13 cellular contexts compared by ENCODE assay signal in the genomic region with DNA sequence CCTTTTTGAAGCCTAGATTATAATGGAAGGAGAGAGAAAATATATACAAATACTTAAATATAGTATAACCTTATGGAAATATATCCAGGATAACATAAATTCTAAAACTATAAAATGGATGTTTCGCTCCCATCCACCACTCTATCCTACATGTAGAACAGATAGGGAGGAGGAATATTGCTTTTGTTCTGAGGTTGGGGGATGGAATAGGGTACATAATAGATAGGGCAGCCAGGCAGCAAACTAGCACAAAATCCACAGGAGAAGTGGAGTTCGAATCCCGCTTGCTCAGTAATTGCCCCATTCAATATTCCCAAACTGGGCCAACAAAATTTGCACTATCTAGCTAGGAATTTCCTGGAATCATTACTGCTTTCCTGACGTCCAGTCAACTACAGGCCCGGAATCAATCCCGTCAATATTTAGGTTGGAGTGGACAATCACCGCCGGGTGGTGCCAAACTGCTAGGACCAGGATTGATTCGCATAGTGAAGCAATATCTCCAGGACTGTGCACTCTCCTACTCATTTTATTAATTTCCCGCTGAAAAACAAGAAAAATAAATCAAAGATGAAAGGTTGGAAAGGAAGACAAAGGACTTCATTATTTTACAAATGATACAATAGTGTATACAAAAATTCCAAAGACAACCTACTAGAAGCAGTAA. TPM values are rescaled to one million over a fixed set of nuclear protein-coding genes. Genes with fewer than 3 reads are reported as not detected.
DNase-seq lines count a peak whose midpoint lies in the region; ATAC-seq, FAIRE-seq and TF ChIP-seq lines count a peak whose summit lies in the region.
"Had no signal": no experiment of that assay in that cellular context is flagged by ENCODE, and none has a peak within 500 bp of the region (broad histone marks: within the 10 kb centered on the region; RNA-seq: fewer than 3 reads in every experiment).

No MANE protein-coding gene starts in this region.

- H3K4me3 ChIP-seq in HAP-1 (no peak overlapping the region), Peyer's patch (no peak overlapping the region), fibroblast of mammary gland (ENCODE audit: control insufficient read depth, low read depth, low read length) (no peak overlapping the region), pancreas (no peak overlapping the region)

- H3K27ac ChIP-seq in Peyer's patch: no peak overlapping the region
- no peak overlapping the region for H3K27ac ChIP-seq in pancreas

- H3K9me3 ChIP-seq in HAP-1 (no peaks in the 10 kb centered on the region; the same call in 1 of the 2 replicates), Peyer's patch (no peaks in the 10 kb centered on the region), pancreas (no peaks in the 10 kb centered on the region)

- H3K27me3 ChIP-seq in HAP-1 (ENCODE audit: low read depth) (no peaks in the 10 kb centered on the region), Peyer's patch (no peaks in the 10 kb centered on the region), pancreas (no peaks in the 10 kb centered on the region)

- H3K4me1 ChIP-seq in HAP-1: peaks cover 26% of the 10 kb centered on the region
- peaks cover 0 to 9% (median 0%) of the 10 kb centered on the region in 4 donors for H3K4me1 ChIP-seq in Peyer's patch
- no peaks in the 10 kb centered on the region for H3K4me1 ChIP-seq in pancreas

- ATAC-seq in pancreas (peak; percentile 76 to 95 (median 90)), HG03521 (IDR thresholded peaks at IDR 0.05; ENCODE audit: unreplicated experiment) (no peak), HG02798 (IDR thresholded peaks at IDR 0.05; ENCODE audit: poor library complexity, unreplicated experiment) (no peak)

- WGBS in pancreas, 2 donors: 33 to 38% methylated on average over 10 of the region's 10 CpGs

- H3K36me3 ChIP-seq in HAP-1 (replicated peaks) (no peaks in the 10 kb centered on the region), Peyer's patch (no peaks in the 10 kb centered on the region), pancreas (no peaks in the 10 kb centered on the region)

- peak; percentile 47 to 70 for DNase-seq in HAP-1 (ENCODE audit: low spot score in 2 of 2)
- DNase-seq in Peyer's patch: peak in 2 of 3 donors; percentile 74 to 77
- DNase-seq in fibroblast of mammary gland (ENCODE audit: low read depth): peak; percentile 46
- DNase-seq in pancreas: peak in 5 of 6 donors; percentile 20 to 67 (median 30)
- no peak for DNase-seq in stimulated activated CD4-positive, alpha-beta T cell treated with anti-CD3 and anti-CD28 coated beads, Interleukin-12 subunit alpha, Interleukin-12 subunit beta, amount 100 ng/mL, for 4 hours
- no peak for DNase-seq in T-helper 1 cell
- DNase-seq: activated T-cell treated with anti-CD3 and anti-CD28 coated beads for 4 hours; anterior cingulate cortex; NCI-H1048; stimulated activated CD4-positive, alpha-beta T cell treated with anti-CD3 and anti-CD28 coated beads, Interleukin-15, amount 100 ng/mL, for 24 hours; stimulated activated naive CD4-positive, alpha-beta T cell had no signal

- peak in 4 of 6 experiments; percentile 4 to 62 (median 62) for TF ChIP-seq CTCF in Peyer's patch (IDR thresholded peaks at IDR 0.05)
- TF ChIP-seq CTCF in fibroblast of mammary gland (conservative IDR thresholded peaks at IDR 0.05; ENCODE audit: control insufficient read depth, insufficient read depth, low read depth, low read length): peak; percentile 33
- TF ChIP-seq CTCF in pancreas (IDR thresholded peaks at IDR 0.05): peak in 1 of 4 donors; percentile 31

- in situ Hi-C loops in HAP-1 (cut with MboI; ENCODE audit: low sequenced_read_pairs): no loop called here

- FAIRE-seq in pancreas (lab: Jason Lieb, UNC): no peak

- intact Hi-C loops in pancreas (cut with DNase I): loop anchor here in 1 of 3 donors (5.0 kb wide), 1 partner anchor 152 kb away; no protein-coding TSS in a partner anchor

- no peak for TF ChIP-seq POLR2A in Peyer's patch (IDR thresholded peaks at IDR 0.05)

RNA-seq across cellular contexts. Expression of gene PAPSS1, which starts 40.4 kb away (rescaled TPM):
- 10 to 100 TPM in 3 of 4 donors, 1 to 10 TPM in 1; 9.0 to 23.3 (median 18.1) TPM for total RNA-seq in Peyer's patch
- total RNA-seq in pancreas: 10 to 100 TPM; 19.1 to 45.1 (median 26.3) TPM
- polyA plus RNA-seq in pancreas: 10 to 100 TPM; 19.8 to 25.6 TPM

Comparison
In these comparisons a context has a peak if more than half of its experiments do, and no peak if none do; other contexts are left out.
1. DNase-seq: peak in HAP-1 (2 of 2), Peyer's patch (2 of 3), fibroblast of mammary gland (single experiment) and pancreas (5 of 6); none in stimulated activated CD4-positive, alpha-beta T cell treated with anti-CD3 and anti-CD28 coated beads, Interleukin-12 subunit alpha, Interleukin-12 subunit beta, amount 100 ng/mL, for 4 hours (single experiment) and T-helper 1 cell (0 of 5).
2. ATAC-seq: peak in pancreas (4 of 4); none in HG03521 (single experiment) and HG02798 (single experiment).